9 cellular contexts compared by ENCODE assay signal in genomic region chr3:64267774-64268604, GRCh38. TPM values are rescaled to one million over a fixed set of nuclear protein-coding genes. Genes with fewer than 3 reads are reported as not detected.
DNase-seq lines count a peak whose midpoint lies in the region; ATAC-seq, FAIRE-seq and TF ChIP-seq lines count a peak whose summit lies in the region.
"Had no signal": no experiment of that assay in that cellular context is flagged by ENCODE, and none has a peak within 500 bp of the region (broad histone marks: within the 10 kb centered on the region; RNA-seq: fewer than 3 reads in every experiment).

No MANE protein-coding gene starts in this region.

- H3K27ac ChIP-seq in ascending aorta: peak overlapping the region; percentile 81 to 85
- H3K27ac ChIP-seq in right atrium auricular region: peak overlapping the region; percentile 86 to 94
- H3K27ac ChIP-seq in pancreas: no peak overlapping the region

- peaks cover 18% of the 10 kb centered on the region for H3K9me3 Mint-ChIP-seq in Caco-2 (ENCODE audit: unreplicated experiment)

- intact Hi-C loops in Caco-2 (cut with micrococcal nuclease; ENCODE audit: unreplicated experiment): no loop called here
- intact Hi-C loops in ascending aorta (cut with DNase I): loop anchor here (2.0 to 10.0 kb wide), 4 partner anchors 43 to 243 kb away; partner anchors contain the start of genes PRICKLE2 and PSMD6
- intact Hi-C loops in pancreas (cut with DNase I): no loop called here

- no peaks in the 10 kb centered on the region for H3K9me3 ChIP-seq in Caco-2
- no peaks in the 10 kb centered on the region for H3K9me3 ChIP-seq in ascending aorta
- H3K9me3 ChIP-seq in right atrium auricular region: no peaks in the 10 kb centered on the region
- H3K9me3 ChIP-seq in pancreas: no peaks in the 10 kb centered on the region

- H3K27ac Mint-ChIP-seq in Caco-2 (ENCODE audit: unreplicated experiment): no peak overlapping the region

- no peaks in the 10 kb centered on the region for H3K36me3 Mint-ChIP-seq in Caco-2 (ENCODE audit: insufficient read depth, unreplicated experiment)

- CTCF ChIA-PET in Caco-2 (lab: Charles Lee): no interaction called here

- DNase-seq in Caco-2: no peak
- peak in 1 of 2 donors; percentile 86 for DNase-seq in ascending aorta (ENCODE audit: low spot score in 2 of 2)
- DNase-seq in right atrium auricular region (ENCODE audit: low spot score): peak; percentile 83
- peak in 4 of 6 donors; percentile 14 to 65 (median 40) for DNase-seq in pancreas
- no peak for DNase-seq in NCI-H1694 treated with DMSO at 0.1 percent for 48 hours (lab: John Stamatoyannopoulos, UW)
- no peak for DNase-seq in activated CD8-positive, alpha-beta memory T cell treated with anti-CD3 and anti-CD28 coated beads for 24 hours
- DNase-seq in NCI-H2029 treated with DMSO at 0.1 percent for 48 hours (lab: John Stamatoyannopoulos, UW): no peak

- H3K4me1 ChIP-seq in Caco-2: peaks cover 27% of the 10 kb centered on the region
- H3K4me1 ChIP-seq in ascending aorta: peaks cover 6 to 13% of the 10 kb centered on the region in 2 donors
- H3K4me1 ChIP-seq in right atrium auricular region: peaks cover 0 to 50% of the 10 kb centered on the region in 2 donors
- H3K4me1 ChIP-seq in pancreas: no peaks in the 10 kb centered on the region

- no peaks in the 10 kb centered on the region for H3K27me3 Mint-ChIP-seq in Caco-2 (ENCODE audit: insufficient read depth, unreplicated experiment)

- no TSS peak for BruUV-seq in Caco-2 (replicated peaks; lab: Mats Ljungman, UMichigan)

- POLR2A ChIA-PET in Caco-2 (lab: Charles Lee): no interaction called here

- no peak overlapping the region for H3K4me3 ChIP-seq in Caco-2 (ENCODE audit: low read depth, low read length)
- peak overlapping the region; percentile 63 to 75 for H3K4me3 ChIP-seq in ascending aorta
- H3K4me3 ChIP-seq in right atrium auricular region: peak overlapping the region; percentile 78 to 88
- H3K4me3 ChIP-seq in pancreas: peak overlapping the region in 3 of 4 donors; percentile 20 to 35 (median 26)

- H3K36me3 ChIP-seq in Caco-2 (ENCODE audit: control insufficient read depth, insufficient read depth, low read length) (no peaks in the 10 kb centered on the region), ascending aorta (no peaks in the 10 kb centered on the region), right atrium auricular region (no peaks in the 10 kb centered on the region), pancreas (no peaks in the 10 kb centered on the region)

- ATAC-seq in pancreas (peak; percentile 53 to 79 (median 78)), GM18868 (IDR thresholded peaks at IDR 0.05; ENCODE audit: unreplicated experiment) (no peak)
- ATAC-seq: Panc1 had no signal

- 23 to 24% methylated on average over 29 to 30 of the region's 30 CpGs for WGBS in pancreas, 2 donors

- TF ChIP-seq CTCF in Caco-2 (IDR thresholded peaks at IDR 0.05; ENCODE audit: insufficient read depth in 1 of 2, low read depth in 1 of 2, low read length in 1 of 2, severe bottlenecking in 1 of 2, unreplicated experiment in 1 of 2) (no peak), ascending aorta (IDR thresholded peaks at IDR 0.05) (peak in 1 of 3 experiments; percentile 4), right atrium auricular region (IDR thresholded peaks at IDR 0.05) (no peak), pancreas (IDR thresholded peaks at IDR 0.05) (no peak)

- FAIRE-seq in pancreas (lab: Jason Lieb, UNC): no peak

- H3K4me3 Mint-ChIP-seq in Caco-2 (ENCODE audit: unreplicated experiment): peak overlapping the region; percentile 31

- H3K4me1 Mint-ChIP-seq in Caco-2 (ENCODE audit: low read depth, unreplicated experiment): peaks cover 18% of the 10 kb centered on the region

- H3K27me3 ChIP-seq in Caco-2 (replicated peaks; ENCODE audit: control insufficient read depth, insufficient read depth, low read length) (no peaks in the 10 kb centered on the region), ascending aorta (no peaks in the 10 kb centered on the region), right atrium auricular region (no peaks in the 10 kb centered on the region), pancreas (no peaks in the 10 kb centered on the region)

RNA-seq across cellular contexts. Expression of gene PRICKLE2, which starts 42.7 kb away (rescaled TPM):
- 4.2 and 6.0 TPM in 2 replicates for total RNA-seq in Caco-2 (2022)
- total RNA-seq in ascending aorta: 24.7 TPM
- 10 to 100 TPM; 18.4 to 22.2 TPM for total RNA-seq in right atrium auricular region
- 10 to 100 TPM in 2 of 6 donors, 1 to 10 TPM in 4; 5.0 to 13.9 (median 8.7) TPM for total RNA-seq in pancreas
- 1 to 10 TPM; 1.5 to 4.1 TPM for polyA plus RNA-seq in pancreas

Comparison
In these comparisons a context has a peak if more than half of its experiments do, and no peak if none do; other contexts are left out.
1. DNase-seq: peak in right atrium auricular region (single experiment) and pancreas (4 of 6); none in Caco-2 (0 of 2), NCI-H1694 treated with DMSO at 0.1 percent for 48 hours (single experiment), activated CD8-positive, alpha-beta memory T cell treated with anti-CD3 and anti-CD28 coated beads for 24 hours (single experiment) and NCI-H2029 treated with DMSO at 0.1 percent for 48 hours (single experiment).
2. H3K27ac ChIP-seq: peak in ascending aorta (2 of 2) and right atrium auricular region (2 of 2); none in pancreas (0 of 4).